ENCODE assay signal across 18 cellular contexts in genomic region chr12:25469861-25470260, GRCh38.
"Had no signal": no experiment of that assay in that cellular context is flagged by ENCODE, and none has a peak within 500 bp of the region (broad histone marks: within the 10 kb centered on the region; RNA-seq: fewer than 3 reads in every experiment).

No MANE protein-coding gene starts in this region.

- DNase-seq: cerebellar nuclear complex; effector memory CD8-positive, alpha-beta T cell; esophagus squamous epithelium; heart left ventricle; hypothalamus; kidney glomerular epithelial cell; lower lobe of right lung; midbrain; ovary; right cardiac atrium; stimulated activated CD4-positive, alpha-beta T cell treated with anti-CD3 and anti-CD28 coated beads, Interleukin-2, amount 100 ng/mL, for 48 hours; stimulated activated naive CD4-positive, alpha-beta T cell treated with Interleukin-2 at 50 U/mL for 16 hours; tibial artery; upper lobe of left lung; uterus had no signal

- H3K36me3 ChIP-seq: esophagus squamous epithelium, heart left ventricle, lower lobe of right lung, neutrophil, ovary, tibial artery, upper lobe of left lung, uterus had no signal

- H3K27me3 ChIP-seq: esophagus squamous epithelium, heart left ventricle, neutrophil, ovary, tibial artery, upper lobe of left lung, uterus had no signal

- ATAC-seq: effector memory CD8-positive, alpha-beta T cell; heart left ventricle; left lobe of liver; right cardiac atrium had no signal

- H3K4me2 ChIP-seq: smooth muscle cell had no signal

- H3K9me3 ChIP-seq: esophagus squamous epithelium, lower lobe of right lung, neutrophil, ovary, tibial artery, upper lobe of left lung, uterus had no signal

- H3K4me3 ChIP-seq: esophagus squamous epithelium, heart left ventricle, lower lobe of right lung, ovary, smooth muscle cell, tibial artery, upper lobe of left lung, uterus had no signal

- H3K27ac ChIP-seq: esophagus squamous epithelium, heart left ventricle, lower lobe of right lung, neutrophil, ovary, tibial artery, upper lobe of left lung, uterus had no signal
